ENCODE assay signal across 18 cellular contexts in genomic region chr12:113796086-113796827, GRCh38.
DNase-seq lines count a peak whose midpoint lies in the region; TF ChIP-seq lines count a peak whose summit lies in the region.
"Had no signal": no experiment of that assay in that cellular context is flagged by ENCODE, and none has a peak within 500 bp of the region (broad histone marks: within the 10 kb centered on the region; RNA-seq: fewer than 3 reads in every experiment).

No MANE protein-coding gene starts in this region.

- H3K4me2 ChIP-seq in neural cell (ENCODE audit: low read length): no peak overlapping the region
- H3K4me2 ChIP-seq: KMS-11 had no signal

- H3K27ac Mint-ChIP-seq in endothelial cell (ENCODE audit: unreplicated experiment): no peak overlapping the region
- H3K27ac Mint-ChIP-seq: CD8-positive, alpha-beta T cell; HFFc6 had no signal

- peak overlapping the region; percentile 70 for H3K9ac ChIP-seq in neural cell (ENCODE audit: low read length)
- H3K9ac ChIP-seq: KMS-11 had no signal

- no peak for TF ChIP-seq EP300 in neural cell (conservative IDR thresholded peaks at IDR 0.05; ENCODE audit: poor library complexity, severe bottlenecking)

- H3K9me3 ChIP-seq in neural cell (ENCODE audit: low read length): no peaks in the 10 kb centered on the region
- no peaks in the 10 kb centered on the region for H3K9me3 ChIP-seq in Peyer's patch

- H3K36me3 Mint-ChIP-seq in endothelial cell (ENCODE audit: low read depth, unreplicated experiment): no peaks in the 10 kb centered on the region

- no peaks in the 10 kb centered on the region for H3K4me1 Mint-ChIP-seq in endothelial cell (ENCODE audit: unreplicated experiment)

- TF ChIP-seq RAD21 in neural cell (conservative IDR thresholded peaks at IDR 0.05): no peak

- no peak overlapping the region for H2AFZ ChIP-seq in neural cell (ENCODE audit: low read depth, low read length)

- TF ChIP-seq CTCF in neural cell (IDR thresholded peaks at IDR 0.05; ENCODE audit: poor library complexity, severe bottlenecking) (no peak), Peyer's patch (IDR thresholded peaks at IDR 0.05) (no peak), endothelial cell (IDR thresholded peaks at IDR 0.05; ENCODE audit: unreplicated experiment) (no peak)

- DNase-seq in NCI-H2171 treated with DMSO at 0.1 percent for 48 hours (lab: John Stamatoyannopoulos, UW): peak; percentile 14
- no peak for DNase-seq in NCI-H2171 (lab: John Stamatoyannopoulos, UW)
- peak; percentile 15 for DNase-seq in SK-N-DZ (ENCODE audit: low spot score)
- no peak for DNase-seq in ureter (ENCODE audit: low spot score)
- no peak for DNase-seq in Peyer's patch
- no peak for DNase-seq in endothelial cell (ENCODE audit: low spot score)
- DNase-seq: Calu3; CD8-positive, alpha-beta T cell; DMS79; GOT3; HFFc6; NCI-H1417 treated with DMSO at 0.1 percent for 48 hours; NCI-H2029; NCI-H524; RPMI8226; SIG-M5 had no signal

- H3K27ac ChIP-seq in neural cell (ENCODE audit: low read length) (peak overlapping the region; percentile 93), Peyer's patch (no peak overlapping the region)
- H3K27ac ChIP-seq: KMS-11 had no signal

- TF ChIP-seq POLR2A in Peyer's patch (IDR thresholded peaks at IDR 0.05): no peak

- no peaks in the 10 kb centered on the region for H3K9me2 ChIP-seq in neural cell (ENCODE audit: insufficient read depth, low read length)

- H4K20me1 ChIP-seq in neural cell (ENCODE audit: insufficient read depth): no peaks in the 10 kb centered on the region

- no peak overlapping the region for H3K4me3 ChIP-seq in neural cell (ENCODE audit: low read length)
- H3K4me3 ChIP-seq in Peyer's patch: no peak overlapping the region

- no peak overlapping the region for H3K4me3 Mint-ChIP-seq in endothelial cell (ENCODE audit: unreplicated experiment)
- H3K4me3 Mint-ChIP-seq: CD8-positive, alpha-beta T cell; HFFc6 had no signal

- H3K4me1 ChIP-seq in Peyer's patch: no peaks in the 10 kb centered on the region

- H3F3A ChIP-seq in neural cell (ENCODE audit: insufficient read depth, low read length, poor library complexity, severe bottlenecking): peaks cover 5% of the 10 kb centered on the region

- H3K36me3 ChIP-seq in neural cell (ENCODE audit: insufficient read depth, low read length) (no peaks in the 10 kb centered on the region), Peyer's patch (no peaks in the 10 kb centered on the region)

- no peaks in the 10 kb centered on the region for H3K9me3 Mint-ChIP-seq in endothelial cell (ENCODE audit: unreplicated experiment)
- H3K9me3 Mint-ChIP-seq: HFFc6 had no signal

- H3K79me2 ChIP-seq in neural cell (replicated peaks; ENCODE audit: insufficient read depth, low read length): no peaks in the 10 kb centered on the region

- H3K27me3 ChIP-seq in neural cell (ENCODE audit: insufficient read depth, low read depth, low read length) (no peaks in the 10 kb centered on the region), Peyer's patch (no peaks in the 10 kb centered on the region)

- peaks cover 6% of the 10 kb centered on the region for H3K27me3 Mint-ChIP-seq in endothelial cell (ENCODE audit: unreplicated experiment)

TF ChIP-seq in neural cell, 6 proteins besides CTCF, POLR2A, EP300 and RAD21:
- TF ChIP-seq EZH2 (IDR thresholded peaks at IDR 0.05; ENCODE audit: borderline replicate concordance, insufficient read depth, low read length, poor library complexity, severe bottlenecking) (no peak), MXI1 (conservative IDR thresholded peaks at IDR 0.05; ENCODE audit: poor library complexity, severe bottlenecking) (no peak), POLR2AphosphoS5 (IDR thresholded peaks at IDR 0.05) (no peak), SMC3 (conservative IDR thresholded peaks at IDR 0.05; ENCODE audit: poor library complexity) (no peak), TAF1 (IDR thresholded peaks at IDR 0.05; ENCODE audit: low read depth) (no peak), REST (IDR thresholded peaks at IDR 0.05; ENCODE audit: borderline replicate concordance) (no peak)

Comparison
In these comparisons a context has a peak if more than half of its experiments do, and no peak if none do; other contexts are left out.
1. DNase-seq: peak in NCI-H2171 treated with DMSO at 0.1 percent for 48 hours (single experiment) and SK-N-DZ (single experiment); none in NCI-H2171 (single experiment), ureter (single experiment), Peyer's patch (0 of 3) and endothelial cell (single experiment).